ENCODE assay signal across 8 cellular contexts in the genomic region with DNA sequence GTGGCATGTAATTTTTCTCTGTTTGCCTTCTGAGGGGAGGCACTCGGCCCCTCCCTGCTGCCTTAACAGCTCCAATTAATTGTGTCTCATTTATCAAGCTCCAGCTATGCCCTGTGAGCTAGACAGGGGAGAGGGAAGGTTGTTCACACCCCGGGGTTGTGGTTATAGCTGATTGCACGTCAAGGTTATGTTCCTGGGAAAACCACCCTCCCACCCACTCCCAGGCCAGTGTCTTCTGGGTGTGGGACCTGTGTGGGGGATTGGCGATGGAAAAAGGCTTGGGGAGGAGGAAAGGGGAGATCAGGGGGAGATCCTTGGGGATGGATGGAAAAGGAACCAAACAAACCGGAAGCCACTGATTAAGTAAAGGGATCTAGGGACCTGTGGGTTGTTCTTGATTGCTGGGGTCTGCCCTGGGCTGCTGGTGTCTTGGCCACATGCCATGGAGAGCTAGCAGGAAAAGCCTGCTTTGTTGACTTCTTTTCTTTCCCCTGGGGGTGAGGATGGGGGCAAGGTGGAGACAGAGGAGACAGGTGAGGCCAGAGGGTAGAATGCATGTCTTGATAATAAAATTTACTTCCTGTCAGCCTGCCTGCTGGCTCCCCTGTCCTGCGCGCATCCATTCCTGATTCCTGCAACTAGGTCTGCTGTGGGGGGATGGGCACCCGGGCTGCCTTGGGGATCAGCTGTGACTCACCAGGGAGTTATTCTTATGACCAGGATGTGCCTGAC. TPM values are rescaled to one million over a fixed set of nuclear protein-coding genes. Genes with fewer than 3 reads are reported as not detected.
A peak's percentile ranks its signal among the peaks of the same experiment; 100 is the strongest.
DNase-seq lines count a peak whose midpoint lies in the region; ATAC-seq, FAIRE-seq and TF ChIP-seq lines count a peak whose summit lies in the region.

No MANE protein-coding gene starts in this region.

- no peak for ATAC-seq in T-helper 17 cell
- peak; percentile 85 for ATAC-seq in HepG2
- no peak for ATAC-seq in HG03469 (IDR thresholded peaks at IDR 0.05; ENCODE audit: unreplicated experiment)

- no peak overlapping the region for H2AFZ ChIP-seq in Loucy (ENCODE audit: low read length)
- no peak overlapping the region for H2AFZ ChIP-seq in HepG2 (ENCODE audit: low read length)

- H3K9me3 ChIP-seq in Loucy (ENCODE audit: insufficient read depth, low read depth, low read length), result no peaks in the 10 kb centered on the region
- H3K9me3 ChIP-seq in T-helper 17 cell (ENCODE audit: control insufficient read depth, low read length, poor library complexity, severe bottlenecking), result no peaks in the 10 kb centered on the region
- H3K9me3 ChIP-seq in colonic mucosa, result no peaks in the 10 kb centered on the region
- no peaks in the 10 kb centered on the region for H3K9me3 ChIP-seq in HepG2 (ENCODE audit: low read length)

- peaks cover 75% of the 10 kb centered on the region for H3K4me1 Mint-ChIP-seq in T-helper 17 cell

- H4K20me1 ChIP-seq in Loucy (ENCODE audit: insufficient read depth, low read length, poor library complexity, severe bottlenecking) (peaks cover 32% of the 10 kb centered on the region), HepG2 (ENCODE audit: insufficient read depth, low read length) (peaks cover 43% of the 10 kb centered on the region)

- H3K4me1 ChIP-seq in Loucy (ENCODE audit: insufficient read depth, low read length, poor library complexity, severe bottlenecking), result peaks cover 52% of the 10 kb centered on the region
- H3K4me1 ChIP-seq in colonic mucosa, result peaks cover 3% of the 10 kb centered on the region
- H3K4me1 ChIP-seq in HepG2 (ENCODE audit: insufficient read depth, low read length), result peaks cover 71% of the 10 kb centered on the region

- peak overlapping the region; percentile 85 for H3K4me3 Mint-ChIP-seq in T-helper 17 cell

- TF ChIP-seq RAD21 in HepG2 (CRISPR knock-in tag; IDR thresholded peaks at IDR 0.05), result no peak

- TF ChIP-seq POLR2A in HepG2 (IDR thresholded peaks at IDR 0.05; ENCODE audit: insufficient read depth in 1 of 2, low read depth in 2 of 2, low read length in 2 of 2), result no peak

- TF ChIP-seq EP300 in HepG2 (IDR thresholded peaks at IDR 0.05; ENCODE audit: low read depth in 2 of 2, low read length in 2 of 2), result peak in 1 of 2 experiments; percentile 12; a peak in 1 of 4 replicates
- no peak for TF ChIP-seq EP300 in HepG2 (CRISPR knock-in tag; IDR thresholded peaks at IDR 0.05; ENCODE audit: borderline replicate concordance)

- FAIRE-seq in HepG2 (lab: Jason Lieb, UNC), result no peak

- peak; percentile 91 for DNase-seq in DMS79 (lab: John Stamatoyannopoulos, UW)
- peak in 1 of 3 donors; percentile 24 for DNase-seq in T-helper 17 cell
- DNase-seq in colonic mucosa, result peak; percentile 97
- DNase-seq in HepG2 (ENCODE audit: low spot score), result peak; percentile 76
- DNase-seq in stimulated activated CD8-positive, alpha-beta memory T cell treated with anti-CD3 and anti-CD28 coated beads, Interleukin-7, amount 100 ng/mL, for 4 hours (ENCODE audit: low read depth in 2 of 2), result peak; percentile 47 to 51
- no peak for DNase-seq in NCI-H128 (lab: John Stamatoyannopoulos, UW; ENCODE audit: unreplicated experiment)

- H3K79me2 ChIP-seq in Loucy (ENCODE audit: insufficient read depth, low read length) (peaks cover 99% of the 10 kb centered on the region), HepG2 (ENCODE audit: insufficient read depth, low read length) (peaks cover 87% of the 10 kb centered on the region)

- peaks cover 17% of the 10 kb centered on the region; the same call in 1 of the 2 replicates for H3K36me3 ChIP-seq in Loucy (ENCODE audit: insufficient read depth, low read length)
- no peaks in the 10 kb centered on the region for H3K36me3 ChIP-seq in colonic mucosa
- peaks cover 13 to 35% of the 10 kb centered on the region in 2 experiments for H3K36me3 ChIP-seq in HepG2 (replicated peaks in 1 of 2; ENCODE audit: control insufficient read depth in 1 of 2, insufficient read depth in 2 of 2, low read length in 2 of 2)

- H3K4me2 ChIP-seq in Loucy (ENCODE audit: low read depth, low read length, poor library complexity, severe bottlenecking), result peak overlapping the region; percentile 53
- H3K4me2 ChIP-seq in HepG2 (ENCODE audit: low read depth, low read length), result peak overlapping the region; percentile 40

- H3K4me3 ChIP-seq in Loucy (ENCODE audit: low read length, poor library complexity, severe bottlenecking), result no peak overlapping the region
- H3K4me3 ChIP-seq in colonic mucosa, result no peak overlapping the region
- H3K4me3 ChIP-seq in HepG2 (replicated peaks in 1 of 3; ENCODE audit: insufficient read depth in 1 of 3, low read depth in 2 of 3, low read length in 3 of 3), result no peak overlapping the region

- CTCF ChIA-PET in HepG2 (lab: Yijun Ruan, JAX; ENCODE audit: low intra/inter-chr PET ratio, low total read pairs), result no interaction called here

- POLR2A ChIA-PET in HepG2 (lab: Yijun Ruan, JAX), result interaction anchor here (1.0 to 2.2 kb wide), 4 partner anchors 9 to 98 kb away, joined by 3 to 16 read pairs (median 4); a partner anchor contains a TSS

- H3K36me3 Mint-ChIP-seq in T-helper 17 cell (ENCODE audit: low read depth), result peaks cover 7% of the 10 kb centered on the region

- intact Hi-C loops in colonic mucosa (cut with DNase I), result no loop called here
- intact Hi-C loops in HepG2 (cut with micrococcal nuclease; ENCODE audit: unreplicated experiment), result no loop called here

- H3K9me2 ChIP-seq in Loucy (replicated peaks; ENCODE audit: low read depth, low read length), result no peaks in the 10 kb centered on the region

- in situ Hi-C loops in HepG2 (cut with HindIII; ENCODE audit: extremely low pct_ligation_motif_present, low pct_unique_long_range_greater_than_20kb), result no loop called here

- H3F3A ChIP-seq in Loucy (ENCODE audit: low read depth), result no peaks in the 10 kb centered on the region

- H3K27me3 Mint-ChIP-seq in T-helper 17 cell, result no peaks in the 10 kb centered on the region

- H3K27ac ChIP-seq in colonic mucosa (peak overlapping the region; percentile 53), HepG2 (ENCODE audit: extremely low read length, insufficient read depth, low read length) (no peak overlapping the region)

- no peak for TF ChIP-seq CTCF in Loucy (conservative IDR thresholded peaks at IDR 0.05; ENCODE audit: low read length)
- TF ChIP-seq CTCF in colonic mucosa (IDR thresholded peaks at IDR 0.05), result no peak
- TF ChIP-seq CTCF in HepG2 (CRISPR knock-in tag; IDR thresholded peaks at IDR 0.05), result no peak

- H3K9ac ChIP-seq in Loucy (ENCODE audit: low read depth, low read length, poor library complexity, severe bottlenecking), result peak overlapping the region; percentile 34
- peak overlapping the region in 1 of 2 donors; percentile 71 for H3K9ac ChIP-seq in colonic mucosa (ENCODE audit: low read depth in 2 of 2, low read length in 2 of 2)
- H3K9ac ChIP-seq in HepG2 (ENCODE audit: insufficient read depth, low read depth, low read length), result no peak overlapping the region

- H3K27me3 ChIP-seq in Loucy (ENCODE audit: insufficient read depth, low read length, poor library complexity, severe bottlenecking) (no peaks in the 10 kb centered on the region), colonic mucosa (no peaks in the 10 kb centered on the region), HepG2 (ENCODE audit: control insufficient read depth in 1 of 2, insufficient read depth in 2 of 2, low read length in 2 of 2) (no peaks in the 10 kb centered on the region)

- no TSS peak for BruUV-seq in HepG2 (replicated peaks; lab: Mats Ljungman, UMichigan)

- H3K27ac Mint-ChIP-seq in T-helper 17 cell, result peak overlapping the region; percentile 99

- WGBS in HepG2 (ENCODE audit: low lambda C conversion rate), result 67% methylated on average over 8 of the region's 8 CpGs

TF ChIP-seq in HepG2, 621 proteins besides CTCF, POLR2A, EP300 and RAD21 (continues in another document):
- TF ChIP-seq ELF3 (CRISPR knock-in tag; IDR thresholded peaks at IDR 0.05) (peak; percentile 70), NR2F6 (IDR thresholded peaks at IDR 0.05) (no peak), NR2F6 (CRISPR knock-in tag; IDR thresholded peaks at IDR 0.05) (peak; percentile 35; the same call in 1 of the 2 replicates), RFX1 (IDR thresholded peaks at IDR 0.05) (no peak), SOX13 (IDR thresholded peaks at IDR 0.05) (no peak), SOX13 (CRISPR knock-in tag; conservative IDR thresholded peaks at IDR 0.05 in 1 of 2, IDR thresholded peaks at IDR 0.05 in 1 of 2) (peak in 1 of 2 experiments; percentile 30; a peak in 1 of 4 replicates), ZNF616 (CRISPR knock-in tag; IDR thresholded peaks at IDR 0.05; ENCODE audit: low read depth) (no peak), TGIF2 (CRISPR knock-in tag; IDR thresholded peaks at IDR 0.05) (0 out of 2 replicates have a peak, but pooled peaks have one; percentile 64)

RNA-seq across cellular contexts. Expression of a gene that starts 14.1 kb away (rescaled TPM):
- total RNA-seq in T-helper 17 cell, result 100 to 1,000 TPM; 273 to 331 TPM
- 100 to 1,000 TPM in 1 of 2 donors, 10 to 100 TPM in 1; 66.1 to 121 TPM for total RNA-seq in colonic mucosa
- 10.5 and 21.3 TPM in 2 replicates for total RNA-seq in HepG2 (2016; rRNA removed; fragmentation: Illumina TruSeq; extraction: Trizol)
- 3.5 and 4.0 TPM in 2 replicates for total RNA-seq in HepG2 (2016; cell fraction: cytosol; rRNA removed; fragmentation: Illumina TruSeq; extraction: Trizol; ENCODE audit: low read depth)
- total RNA-seq in HepG2 (2016; cell fraction: insoluble cytoplasmic fraction; rRNA removed; fragmentation: Illumina TruSeq; extraction: Trizol), result 8.7 and 19.9 TPM in 2 replicates
- 5.1 and 5.3 TPM in 2 replicates for total RNA-seq in HepG2 (2016; cell fraction: membrane; rRNA removed; fragmentation: Illumina TruSeq; extraction: Trizol)
- total RNA-seq in HepG2 (2016; cell fraction: nucleus; rRNA removed; fragmentation: Illumina TruSeq; extraction: Trizol), result 40.2 and 51.2 TPM in 2 replicates
- 138 and 148 TPM in 2 replicates for polyA plus RNA-seq in HepG2 (2011; rRNA removed)
- polyA plus RNA-seq in HepG2 (2011; cell fraction: cytosol; rRNA removed), result 139 and 149 TPM in 2 replicates
- 450 and 556 TPM in 2 replicates for polyA plus RNA-seq in HepG2 (2011; cell fraction: nucleus; rRNA removed)
- 91.0 and 166 TPM in 2 replicates for polyA plus RNA-seq in HepG2 (2012)
- polyA plus RNA-seq in HepG2 (2016; cell fraction: cytosol; fragmentation: Illumina TruSeq; extraction: Trizol; ENCODE audit: low read depth), result 0.50 and 0.54 TPM in 2 replicates
- polyA plus RNA-seq in HepG2 (2016; cell fraction: insoluble cytoplasmic fraction; fragmentation: Illumina TruSeq; extraction: Trizol; ENCODE audit: low read depth), result 4.0 and 5.0 TPM in 2 replicates
- 1.00 and 1.2 TPM in 2 replicates for polyA plus RNA-seq in HepG2 (2016; cell fraction: membrane; fragmentation: Illumina TruSeq; extraction: Trizol; ENCODE audit: low read depth)
- 20.9 and 24.9 TPM in 2 replicates for polyA plus RNA-seq in HepG2 (2016; cell fraction: nucleus; fragmentation: Illumina TruSeq; extraction: Trizol; ENCODE audit: insufficient read depth, low read depth)
- 23.6 and 1,177 TPM in 2 replicates for polyA minus RNA-seq in HepG2 (2011; rRNA and poly(A)+ RNA removed; ENCODE audit: low replicate concordance)
- 280 and 339 TPM in 2 replicates for polyA minus RNA-seq in HepG2 (2011; cell fraction: cytosol; rRNA and poly(A)+ RNA removed)
- polyA minus RNA-seq in HepG2 (2011; cell fraction: nucleus; rRNA and poly(A)+ RNA removed), result 516 and 542 TPM in 2 replicates
